In genomic region chr6:109456710-109457595, GRCh38 we compare ENCODE assay signal across 8 cellular contexts. TPM values are rescaled to one million over a fixed set of nuclear protein-coding genes. Genes with fewer than 3 reads are reported as not detected.
A peak's percentile ranks its signal among the peaks of the same experiment; 100 is the strongest.
DNase-seq lines count a peak whose midpoint lies in the region; ATAC-seq and TF ChIP-seq lines count a peak whose summit lies in the region.

No MANE protein-coding gene starts in this region.

- H3K4me1 Mint-ChIP-seq in CD4-positive, alpha-beta T cell (ENCODE audit: low read depth), result peaks cover 60% of the 10 kb centered on the region

- CTCF ChIA-PET in CD4-positive, alpha-beta T cell (lab: Charles Lee), result interaction anchor here (0.8 to 5.8 kb wide), 4 partner anchors 15 to 74 kb away, joined by 3 to 42 read pairs (median 8); partner anchors contain the start of genes CD164, PPIL6 and SMPD2

- no peak for TF ChIP-seq CTCF in CD4-positive, alpha-beta T cell (IDR thresholded peaks at IDR 0.05)
- TF ChIP-seq CTCF in Loucy (conservative IDR thresholded peaks at IDR 0.05; ENCODE audit: low read length), result no peak

- H3K9me2 ChIP-seq in Loucy (replicated peaks; ENCODE audit: low read depth, low read length), result no peaks in the 10 kb centered on the region

- peaks cover 51% of the 10 kb centered on the region for H3K4me1 ChIP-seq in Loucy (ENCODE audit: insufficient read depth, low read length, poor library complexity, severe bottlenecking)
- H3K4me1 ChIP-seq in muscle layer of duodenum (ENCODE audit: control insufficient read depth in 1 of 2, insufficient read depth in 2 of 2, low read length in 2 of 2), result peaks cover 12 to 31% of the 10 kb centered on the region in 2 donors

- intact Hi-C loops in CD4-positive, alpha-beta T cell (cut with DNase I, micrococcal nuclease), result loop anchor here (10.0 kb wide), 2 partner anchors 238 to 1628 kb away; partner anchors contain the start of genes AK9 (in 1 of the 2), FIG4 (in 1 of the 2) and SLC16A10 (in 1 of the 2)

- ATAC-seq in CD4-positive, alpha-beta T cell (ENCODE audit: poor library complexity), result no peak
- ATAC-seq in HG03565 (IDR thresholded peaks at IDR 0.05; ENCODE audit: unreplicated experiment) (no peak), HG02642 (IDR thresholded peaks at IDR 0.05; ENCODE audit: poor library complexity, unreplicated experiment) (no peak), GM18502 (IDR thresholded peaks at IDR 0.05; ENCODE audit: poor library complexity, unreplicated experiment) (no peak)

- H3K9me3 Mint-ChIP-seq in CD4-positive, alpha-beta T cell, result no peaks in the 10 kb centered on the region

- no peak for DNase-seq in CD4-positive, alpha-beta T cell
- peak; percentile 28 for DNase-seq in dermis blood vessel endothelial cell
- no peak for DNase-seq in NCI-H2171 treated with DMSO at 0.1 percent for 48 hours (lab: John Stamatoyannopoulos, UW)

- POLR2A ChIA-PET in CD4-positive, alpha-beta T cell (lab: Charles Lee), result interaction anchor here (0.6 to 9.5 kb wide), 9 partner anchors 14 to 1358 kb away, joined by 3 to 137 read pairs (median 6); partner anchors contain the start of genes CD164, CDK19, PPIL6 and SMPD2

- peak overlapping the region; percentile 84 for H3K4me3 Mint-ChIP-seq in CD4-positive, alpha-beta T cell

- peaks cover 6% of the 10 kb centered on the region for H4K20me1 ChIP-seq in Loucy (ENCODE audit: insufficient read depth, low read length, poor library complexity, severe bottlenecking)

- peaks cover 34% of the 10 kb centered on the region for H3K79me2 ChIP-seq in Loucy (ENCODE audit: insufficient read depth, low read length)

- peaks cover 12% of the 10 kb centered on the region; the same call in 1 of the 2 replicates for H3F3A ChIP-seq in Loucy (ENCODE audit: low read depth)

- H3K27me3 ChIP-seq in CD4-positive, alpha-beta T cell (ENCODE audit: control insufficient read depth, insufficient read depth, low read length), result no peaks in the 10 kb centered on the region
- H3K27me3 ChIP-seq in Loucy (ENCODE audit: insufficient read depth, low read length, poor library complexity, severe bottlenecking) (no peaks in the 10 kb centered on the region), muscle layer of duodenum (ENCODE audit: low read depth, low read length) (no peaks in the 10 kb centered on the region)

- H3K27ac ChIP-seq in CD4-positive, alpha-beta T cell (ENCODE audit: low read depth, low read length), result no peak overlapping the region
- peak overlapping the region; percentile 77 for H3K27ac ChIP-seq in muscle layer of duodenum (ENCODE audit: low read length)

- H2AFZ ChIP-seq in Loucy (ENCODE audit: low read length), result no peak overlapping the region

- no peaks in the 10 kb centered on the region for H3K9me3 ChIP-seq in CD4-positive, alpha-beta T cell (ENCODE audit: control insufficient read depth, low read length)
- H3K9me3 ChIP-seq in Loucy (ENCODE audit: insufficient read depth, low read depth, low read length) (no peaks in the 10 kb centered on the region), muscle layer of duodenum (ENCODE audit: control insufficient read depth in 1 of 2, low read length in 2 of 2) (no peaks in the 10 kb centered on the region)

- H3K4me2 ChIP-seq in Loucy (ENCODE audit: low read depth, low read length, poor library complexity, severe bottlenecking), result peak overlapping the region; percentile 88

- peaks cover 29% of the 10 kb centered on the region for H3K36me3 Mint-ChIP-seq in CD4-positive, alpha-beta T cell (ENCODE audit: low read depth)

- H3K36me3 ChIP-seq in Loucy (ENCODE audit: insufficient read depth, low read length), result peaks cover 15% of the 10 kb centered on the region; the same call in 1 of the 2 replicates
- H3K36me3 ChIP-seq in muscle layer of duodenum (ENCODE audit: control insufficient read depth in 1 of 2, insufficient read depth in 2 of 2, low read length in 2 of 2), result peaks cover 2 to 3% of the 10 kb centered on the region in 2 donors

- H3K4me3 ChIP-seq in Loucy (ENCODE audit: low read length, poor library complexity, severe bottlenecking) (peak overlapping the region; percentile 89), muscle layer of duodenum (ENCODE audit: low read depth in 1 of 2, low read length in 2 of 2) (peak overlapping the region; percentile 61 to 90)

- peak overlapping the region; percentile 31 for H3K27ac Mint-ChIP-seq in CD4-positive, alpha-beta T cell

- no peaks in the 10 kb centered on the region for H3K27me3 Mint-ChIP-seq in CD4-positive, alpha-beta T cell

- H3K9ac ChIP-seq in Loucy (ENCODE audit: low read depth, low read length, poor library complexity, severe bottlenecking), result peak overlapping the region; percentile 97

RNA-seq across cellular contexts. Expression of gene MICAL1, which starts 1.4 kb away (rescaled TPM):
- 100 to 1,000 TPM; 106 to 107 TPM for total RNA-seq in CD4-positive, alpha-beta T cell
- total RNA-seq in dermis blood vessel endothelial cell, result 17.8 and 22.8 TPM in 2 replicates

RNA-seq across cellular contexts. Expression of gene SMPD2, which starts 16.4 kb away (rescaled TPM):
- total RNA-seq in CD4-positive, alpha-beta T cell, result 10 to 100 TPM; 25.7 to 27.3 TPM
- total RNA-seq in dermis blood vessel endothelial cell, result 9.9 and 12.6 TPM in 2 replicates

RNA-seq across cellular contexts. Expression of gene PPIL6, which starts 16.5 kb away (rescaled TPM):
- total RNA-seq in CD4-positive, alpha-beta T cell, result 1 to 10 TPM in 1 of 2 experiments, under 1 TPM in 1; 0.84 to 1.3 TPM
- 0.34 and 0.65 TPM in 2 replicates for total RNA-seq in dermis blood vessel endothelial cell

RNA-seq across cellular contexts. Expression of gene ZBTB24, which starts 26.1 kb away (rescaled TPM):
- 10 to 100 TPM; 10.4 to 10.5 TPM for total RNA-seq in CD4-positive, alpha-beta T cell
- total RNA-seq in dermis blood vessel endothelial cell, result 6.9 and 7.5 TPM in 2 replicates
